8 cellular contexts compared by ENCODE assay signal in the genomic region with DNA sequence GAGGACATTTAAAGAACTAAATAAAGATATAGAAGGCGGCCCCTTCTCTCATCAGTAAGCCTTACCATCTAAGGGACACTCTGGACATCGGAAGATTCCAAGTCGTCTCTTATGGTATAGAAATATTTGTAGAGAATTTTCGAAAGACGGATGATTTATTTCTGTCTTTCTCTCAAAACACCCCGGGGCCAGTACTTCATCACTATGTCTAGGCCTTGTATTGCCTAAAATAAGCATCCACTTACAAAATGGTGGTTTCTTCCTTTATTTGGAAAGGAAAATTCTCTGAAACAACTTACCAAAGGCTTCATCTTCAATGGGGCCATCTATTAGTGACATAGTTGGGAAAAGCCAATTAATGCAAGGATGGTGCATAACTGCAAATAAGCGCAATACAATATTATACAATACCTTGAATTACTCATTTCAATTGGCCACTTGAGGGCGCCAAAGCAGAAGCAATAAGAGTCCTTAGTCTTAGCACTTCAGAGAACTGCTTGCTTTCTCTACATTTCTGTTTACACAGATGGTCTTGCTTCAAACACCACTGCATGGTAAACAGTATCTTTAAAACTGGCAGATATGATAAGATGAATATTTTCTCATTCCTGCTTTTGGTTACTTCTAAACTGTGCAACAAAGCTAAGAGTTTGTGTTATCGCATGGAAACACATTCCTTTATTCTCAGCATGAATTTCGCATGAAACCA.
DNase-seq lines count a peak whose midpoint lies in the region; ATAC-seq and TF ChIP-seq lines count a peak whose summit lies in the region.

No MANE protein-coding gene starts in this region.

- H3K27me3 Mint-ChIP-seq in central memory CD8-positive, alpha-beta T cell: peaks cover 45% of the 10 kb centered on the region

- H3K9me3 ChIP-seq in AG04450 (ENCODE audit: control insufficient read depth, insufficient read depth, low read length): no peaks in the 10 kb centered on the region

- POLR2A ChIA-PET in AG04450 (lab: Yijun Ruan, JAX): no interaction called here

- H3K27me3 ChIP-seq in AG04450 (ENCODE audit: control insufficient read depth, insufficient read depth, low read length): no peaks in the 10 kb centered on the region

- DNase-seq in AG04450 (ENCODE audit: low read depth, low spot score): peak; percentile 53
- peak; percentile 58 for DNase-seq in NCI-H2171 treated with DMSO at 0.1 percent for 48 hours (lab: John Stamatoyannopoulos, UW)
- DNase-seq in activated CD4-positive, CD25-positive, alpha-beta regulatory T cell treated with anti-CD3 and anti-CD28 coated beads, Interleukin-2, amount 50 U/mL, for 16 hours (ENCODE audit: low read depth, low spot score): peak; percentile 40
- DNase-seq in central memory CD8-positive, alpha-beta T cell (ENCODE audit: low spot score in 2 of 2): peak; percentile 36 to 42
- peak; percentile 51 for DNase-seq in left lobe of liver (ENCODE audit: low spot score)
- DNase-seq in stimulated activated CD4-positive, alpha-beta T cell treated with anti-CD3 and anti-CD28 coated beads, TNF-alpha, amount 100 ng/mL, for 1 hour (ENCODE audit: low read depth in 3 of 3, low spot score in 1 of 3): peak; percentile 6 to 24 (median 18)

- CTCF ChIA-PET in AG04450 (lab: Charles Lee): interaction anchor here (0.6 to 5.2 kb wide), 28 partner anchors 10 to 294 kb away, joined by 3 to 131 read pairs (median 5); no protein-coding TSS in a partner anchor

- TF ChIP-seq CTCF in AG04450 (IDR thresholded peaks at IDR 0.05; ENCODE audit: low read depth, low read length): peak; percentile 73

- ATAC-seq in GM18517 (IDR thresholded peaks at IDR 0.05; ENCODE audit: unreplicated experiment) (peak; percentile 93), HG03045 (IDR thresholded peaks at IDR 0.05; ENCODE audit: unreplicated experiment) (peak; percentile 95), left lobe of liver (peak; percentile 91)
- peak; percentile 64 for ATAC-seq in central memory CD8-positive, alpha-beta T cell (replicated peaks; ENCODE audit: extremely low read depth, poor library complexity, severe bottlenecking)

- H3K9me3 Mint-ChIP-seq in central memory CD8-positive, alpha-beta T cell: no peaks in the 10 kb centered on the region

- H3K27ac Mint-ChIP-seq in central memory CD8-positive, alpha-beta T cell (ENCODE audit: low read depth): no peak overlapping the region

- H3K36me3 Mint-ChIP-seq in central memory CD8-positive, alpha-beta T cell (ENCODE audit: insufficient read depth): no peaks in the 10 kb centered on the region

- H3K4me3 Mint-ChIP-seq in central memory CD8-positive, alpha-beta T cell: no peak overlapping the region

- H3K4me3 ChIP-seq in AG04450 (ENCODE audit: low read depth, low read length): no peak overlapping the region

- H3K4me1 Mint-ChIP-seq in central memory CD8-positive, alpha-beta T cell: peaks cover 6% of the 10 kb centered on the region

- H3K27ac ChIP-seq in AG04450 (ENCODE audit: low read depth, low read length): no peak overlapping the region
